Comparison of ENCODE assay signal across 8 cellular contexts in the genomic region with DNA sequence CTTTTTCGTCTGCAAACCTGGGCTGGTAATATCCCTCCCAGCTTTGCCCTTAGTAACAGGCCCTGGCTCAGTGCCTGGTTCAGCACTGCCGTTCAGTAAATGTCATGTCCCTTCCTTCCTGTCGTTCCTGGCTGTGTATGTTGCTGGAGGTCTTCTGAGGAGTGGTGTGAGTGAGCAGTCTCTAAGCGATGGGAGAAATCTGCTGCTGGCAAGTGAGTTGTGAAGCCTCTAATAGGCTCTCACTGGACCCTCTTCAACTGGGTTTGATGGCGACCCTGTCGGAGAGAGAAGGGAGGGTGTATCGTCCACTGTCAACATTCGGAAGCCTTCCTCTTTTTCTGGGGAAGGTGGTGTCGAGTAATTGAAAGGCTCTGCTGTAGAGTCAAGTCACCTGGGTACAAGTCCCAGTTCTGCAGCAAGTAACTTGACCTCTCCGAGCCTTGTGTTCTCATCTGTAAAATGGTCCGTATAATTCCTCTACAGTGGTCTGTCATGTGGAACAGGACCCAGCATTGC.
DNase-seq lines count a peak whose midpoint lies in the region; ATAC-seq, FAIRE-seq and TF ChIP-seq lines count a peak whose summit lies in the region.

No MANE protein-coding gene starts in this region.

- peaks cover 13% of the 10 kb centered on the region for H3K4me1 ChIP-seq in endothelial cell of umbilical vein (ENCODE audit: control insufficient read depth, extremely low read depth, insufficient read depth, low read length)
- peaks cover 10% of the 10 kb centered on the region for H3K4me1 ChIP-seq in mucosa of stomach (ENCODE audit: control insufficient read depth, insufficient read depth, low read length)

- no peaks in the 10 kb centered on the region for H4K20me1 ChIP-seq in endothelial cell of umbilical vein (replicated peaks; ENCODE audit: control insufficient read depth, extremely low read depth, insufficient read depth, low read length)

- H3K36me3 ChIP-seq in WERI-Rb-1 = peaks cover 9% of the 10 kb centered on the region
- H3K36me3 ChIP-seq in endothelial cell of umbilical vein (ENCODE audit: control insufficient read depth in 2 of 2, extremely low read depth in 1 of 2, insufficient read depth in 2 of 2, low read length in 2 of 2) = no peaks in the 10 kb centered on the region
- H3K36me3 ChIP-seq in mucosa of stomach (ENCODE audit: control insufficient read depth, insufficient read depth, low read length) = no peaks in the 10 kb centered on the region

- ATAC-seq in HG03066 (IDR thresholded peaks at IDR 0.05; ENCODE audit: low read depth, unreplicated experiment) (peak; percentile 4), HG02884 (IDR thresholded peaks at IDR 0.05; ENCODE audit: unreplicated experiment) (no peak), HG03039 (IDR thresholded peaks at IDR 0.05; ENCODE audit: unreplicated experiment) (no peak)

- peak overlapping the region; percentile 97 for H3K27ac ChIP-seq in WERI-Rb-1
- peak overlapping the region; percentile 86 for H3K27ac ChIP-seq in endothelial cell of umbilical vein (ENCODE audit: insufficient read depth, low read depth, low read length)

- POLR2A ChIA-PET in endothelial cell of umbilical vein (lab: Charles Lee) = no interaction called here

- H3K9me1 ChIP-seq in endothelial cell of umbilical vein (replicated peaks; ENCODE audit: control insufficient read depth, extremely low read depth, insufficient read depth, low read length) = no peaks in the 10 kb centered on the region

- H3K4me3 ChIP-seq in GM08714 (ENCODE audit: low read length) (peak overlapping the region; percentile 96), WERI-Rb-1 (ENCODE audit: low read depth, low read length) (peak overlapping the region; percentile 84), endothelial cell of umbilical vein (replicated peaks in 1 of 3; ENCODE audit: insufficient read depth in 1 of 3, low read depth in 1 of 3, low read length in 3 of 3) (peak overlapping the region; percentile 62 to 84 (median 76)), mucosa of stomach (ENCODE audit: low read length) (peak overlapping the region; percentile 78)

- peak overlapping the region; percentile 98 for H2AFZ ChIP-seq in endothelial cell of umbilical vein (ENCODE audit: low read depth, low read length)

- BruUV-seq in endothelial cell of umbilical vein (replicated peaks; lab: Mats Ljungman, UMichigan) = TSS peak; percentile 68

- TF ChIP-seq CTCF in WERI-Rb-1 (IDR thresholded peaks at IDR 0.05; ENCODE audit: low read depth, low read length) = no peak
- no peak for TF ChIP-seq CTCF in endothelial cell of umbilical vein (IDR thresholded peaks at IDR 0.05; ENCODE audit: extremely low read depth in 1 of 2, insufficient read depth in 1 of 2, low read depth in 1 of 2, low read length in 2 of 2)

- FAIRE-seq in endothelial cell of umbilical vein (lab: Jason Lieb, UNC) = peak; percentile 15

- H3K27me3 ChIP-seq in WERI-Rb-1 (ENCODE audit: insufficient read depth, low read depth, severe bottlenecking) = no peaks in the 10 kb centered on the region
- H3K27me3 ChIP-seq in endothelial cell of umbilical vein (ENCODE audit: control insufficient read depth in 2 of 2, insufficient read depth in 2 of 2, low read length in 2 of 2) = peaks cover 0 to 1% of the 10 kb centered on the region in 2 experiments
- no peaks in the 10 kb centered on the region for H3K27me3 ChIP-seq in mucosa of stomach (ENCODE audit: control insufficient read depth, insufficient read depth, low read length)

- CTCF ChIA-PET in endothelial cell of umbilical vein (lab: Charles Lee) = interaction anchor here (0.8 kb wide), 1 partner anchor 109 kb away, joined by 3 read pairs; no protein-coding TSS in a partner anchor

- dilution Hi-C loops in endothelial cell of umbilical vein (cut with MboI; ENCODE audit: extremely low pct_ligation_motif_present, low sequenced_read_pairs) = no loop called here

- H3K9ac ChIP-seq in endothelial cell of umbilical vein (replicated peaks; ENCODE audit: extremely low read depth, insufficient read depth, low read length) (peak overlapping the region; percentile 100), mucosa of stomach (ENCODE audit: low read length) (peak overlapping the region; percentile 81)

- no peak for DNase-seq in WERI-Rb-1
- DNase-seq in endothelial cell of umbilical vein (ENCODE audit: low read depth, low spot score) = peak; percentile 59
- no peak for DNase-seq in activated gamma-delta T cell treated with Interleukin-2 at 50 U/mL for 16 hours

- peak overlapping the region; percentile 74 for H3K4me2 ChIP-seq in endothelial cell of umbilical vein (ENCODE audit: insufficient read depth, low read length)

- TF ChIP-seq POLR2A in endothelial cell of umbilical vein (IDR thresholded peaks at IDR 0.05; ENCODE audit: low read depth, low read length) = no peak

- intact Hi-C loops in endothelial cell of umbilical vein (cut with micrococcal nuclease) = loop anchor here (2.0 kb wide), 1 partner anchor 92 kb away; the partner anchor contains the start of gene FBXW8

- H3K9me3 ChIP-seq in WERI-Rb-1 (ENCODE audit: severe bottlenecking) (no peaks in the 10 kb centered on the region), endothelial cell of umbilical vein (replicated peaks; ENCODE audit: control insufficient read depth, insufficient read depth, low read length) (no peaks in the 10 kb centered on the region), mucosa of stomach (ENCODE audit: control insufficient read depth, low read length) (no peaks in the 10 kb centered on the region)

- no peaks in the 10 kb centered on the region for H3K79me2 ChIP-seq in endothelial cell of umbilical vein (ENCODE audit: control insufficient read depth, insufficient read depth, low read length)

TF ChIP-seq in endothelial cell of umbilical vein, 7 proteins besides CTCF, POLR2A, EP300 and RAD21:
- TF ChIP-seq GATA2 (IDR thresholded peaks at IDR 0.05; ENCODE audit: insufficient read depth, insufficient read length, low read depth, low read length) (no peak), EZH2 (IDR thresholded peaks at IDR 0.05; ENCODE audit: borderline replicate concordance, low read depth, low read length, severe bottlenecking) (no peak), JUN (IDR thresholded peaks at IDR 0.05; ENCODE audit: borderline replicate concordance, insufficient read depth, insufficient read length, low read depth) (no peak), FOS (IDR thresholded peaks at IDR 0.05; ENCODE audit: borderline replicate concordance, insufficient read depth, low read length) (no peak), MYC (IDR thresholded peaks at IDR 0.05; ENCODE audit: low read depth, low read length) (no peak), POLR2AphosphoS5 (IDR thresholded peaks at IDR 0.05; ENCODE audit: insufficient read depth, low read depth, low read length) (peak; percentile 35)
- TF ChIP-seq, protein P1, sequence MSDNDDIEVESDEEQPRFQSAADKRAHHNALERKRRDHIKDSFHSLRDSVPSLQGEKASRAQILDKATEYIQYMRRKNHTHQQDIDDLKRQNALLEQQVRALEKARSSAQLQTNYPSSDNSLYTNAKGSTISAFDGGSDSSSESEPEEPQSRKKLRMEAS (IDR thresholded peaks at IDR 0.05; ENCODE audit: insufficient read depth, insufficient read length) = no peak
